In genomic region chr1:1857096-1857703, GRCh38 we compare ENCODE assay signal across 9 cellular contexts. TPM values are rescaled to one million over a fixed set of nuclear protein-coding genes. Genes with fewer than 3 reads are reported as not detected.
DNase-seq lines count a peak whose midpoint lies in the region; ATAC-seq and TF ChIP-seq lines count a peak whose summit lies in the region.
"Had no signal": no experiment of that assay in that cellular context is flagged by ENCODE, and none has a peak within 500 bp of the region (broad histone marks: within the 10 kb centered on the region; RNA-seq: fewer than 3 reads in every experiment).

No MANE protein-coding gene starts in this region.

- H3K27ac ChIP-seq in cingulate gyrus (ENCODE audit: low read depth, low read length) (peak overlapping the region; percentile 65), aorta (ENCODE audit: low read depth in 1 of 2, low read length in 2 of 2) (peak overlapping the region in 1 of 2 donors; percentile 62)

- intact Hi-C loops in natural killer cell (cut with micrococcal nuclease) = loop anchor here (5.0 kb wide), 1 partner anchor 50 kb away; no protein-coding TSS in a partner anchor
- intact Hi-C loops in aorta (cut with DNase I) = no loop called here

- H3K27me3 ChIP-seq in aorta (ENCODE audit: control insufficient read depth in 1 of 2, insufficient read depth in 2 of 2, low read length in 1 of 2) = no peaks in the 10 kb centered on the region

- 48% methylated on average over 4 of the region's 4 CpGs for WGBS in aorta, 2 donors

- H3K36me3 Mint-ChIP-seq in natural killer cell (no peaks in the 10 kb centered on the region), naive B cell (peaks cover 5 to 8% of the 10 kb centered on the region in 2 donors)
- H3K36me3 Mint-ChIP-seq in natural killer cell treated with Interleukin-12 subunit alpha and Interleukin-12 subunit beta and Interleukin-15 and Interleukin-18, amount 100 ng/mL, for 72 hours = no peaks in the 10 kb centered on the region

- TF ChIP-seq CTCF in natural killer cell (IDR thresholded peaks at IDR 0.05) = no peak

- H3K4me1 Mint-ChIP-seq in natural killer cell = peaks cover 63 to 77% of the 10 kb centered on the region in 2 donors
- H3K4me1 Mint-ChIP-seq in natural killer cell treated with Interleukin-12 subunit alpha and Interleukin-12 subunit beta and Interleukin-15 and Interleukin-18, amount 100 ng/mL, for 72 hours (ENCODE audit: low read depth in 2 of 2) = peaks cover 40 to 52% of the 10 kb centered on the region in 2 donors
- H3K4me1 Mint-ChIP-seq in naive B cell = peaks cover 54 to 91% (median 86%) of the 10 kb centered on the region in 3 donors

- H3K4me3 Mint-ChIP-seq in natural killer cell = no peak overlapping the region
- no peak overlapping the region for H3K4me3 Mint-ChIP-seq in natural killer cell treated with Interleukin-12 subunit alpha and Interleukin-12 subunit beta and Interleukin-15 and Interleukin-18, amount 100 ng/mL, for 72 hours
- peak overlapping the region in 6 of 8 donors; percentile 1 to 85 (median 40) for H3K4me3 Mint-ChIP-seq in naive B cell

- peaks cover 3 to 4% of the 10 kb centered on the region in 2 donors for H3K4me1 ChIP-seq in aorta (ENCODE audit: control insufficient read depth in 1 of 2, insufficient read depth in 2 of 2, low read length in 2 of 2)

- peak overlapping the region; percentile 63 to 80 for H3K27ac Mint-ChIP-seq in natural killer cell
- no peak overlapping the region for H3K27ac Mint-ChIP-seq in natural killer cell treated with Interleukin-12 subunit alpha and Interleukin-12 subunit beta and Interleukin-15 and Interleukin-18, amount 100 ng/mL, for 72 hours
- peak overlapping the region; percentile 24 to 96 (median 80) for H3K27ac Mint-ChIP-seq in naive B cell

- H3K36me3 ChIP-seq in aorta (ENCODE audit: control insufficient read depth in 1 of 2, insufficient read depth in 2 of 2, low read length in 1 of 2) = no peaks in the 10 kb centered on the region

- H3K27me3 Mint-ChIP-seq in natural killer cell (ENCODE audit: low read depth in 2 of 2) (no peaks in the 10 kb centered on the region), naive B cell (no peaks in the 10 kb centered on the region)
- no peaks in the 10 kb centered on the region for H3K27me3 Mint-ChIP-seq in natural killer cell treated with Interleukin-12 subunit alpha and Interleukin-12 subunit beta and Interleukin-15 and Interleukin-18, amount 100 ng/mL, for 72 hours

- DNase-seq in natural killer cell (no peak), naive B cell (peak; percentile 19), aorta (no peak), HUDEP-2 (lab: John Stamatoyannopoulos, UW; ENCODE audit: unreplicated experiment in 76 of 76) (no peak), SHP77 (lab: John Stamatoyannopoulos, UW) (no peak)
- DNase-seq in natural killer cell treated with Interleukin-12 subunit alpha and Interleukin-12 subunit beta and Interleukin-15 and Interleukin-18, amount 100 ng/mL, for 72 hours (ENCODE audit: low spot score) = no peak
- DNase-seq: NCI-H526 had no signal

- H3K9me3 ChIP-seq in aorta (ENCODE audit: control insufficient read depth, low read length) = no peaks in the 10 kb centered on the region

- H3K9me3 Mint-ChIP-seq in natural killer cell (no peaks in the 10 kb centered on the region), naive B cell (no peaks in the 10 kb centered on the region)
- no peaks in the 10 kb centered on the region for H3K9me3 Mint-ChIP-seq in natural killer cell treated with Interleukin-12 subunit alpha and Interleukin-12 subunit beta and Interleukin-15 and Interleukin-18, amount 100 ng/mL, for 72 hours

- no peak overlapping the region for H3K4me3 ChIP-seq in aorta (ENCODE audit: low read length in 2 of 2)

- no peak for ATAC-seq in natural killer cell
- no peak for ATAC-seq in natural killer cell treated with Interleukin-12 subunit alpha and Interleukin-12 subunit beta and Interleukin-15 and Interleukin-18, amount 100 ng/mL, for 72 hours
- peak; percentile 45 to 72 for ATAC-seq in naive B cell (ENCODE audit: low read depth in 2 of 2)
- ATAC-seq in aorta (ENCODE audit: low FRiP score) = peak; percentile 50
- no peak for ATAC-seq in GM21619 (IDR thresholded peaks at IDR 0.05; ENCODE audit: unreplicated experiment)

RNA-seq across cellular contexts. Expression of gene GNB1, which starts 33.7 kb away (rescaled TPM):
- total RNA-seq in natural killer cell (100 to 1,000 TPM; 285 to 304 (median 289) TPM), aorta (100 to 1,000 TPM; 299 to 312 TPM)
- total RNA-seq in natural killer cell treated with Interleukin-12 subunit alpha and Interleukin-12 subunit beta and Interleukin-15 and Interleukin-18, amount 100 ng/mL, for 72 hours = 100 to 1,000 TPM; 361 to 446 TPM
- polyA plus RNA-seq in naive B cell (ENCODE audit: low read depth in 6 of 6) (100 to 1,000 TPM in 3 of 6 donors, 10 to 100 TPM in 3; 57.9 to 131 (median 92.3) TPM), aorta (100 to 1,000 TPM; 142 to 197 TPM)

RNA-seq across cellular contexts. Expression of gene CALML6, which starts 57.9 kb away (rescaled TPM):
- total RNA-seq in natural killer cell (1 to 10 TPM; 2.1 to 3.9 (median 2.9) TPM), aorta (1 to 10 TPM in 1 of 2 donors, not detected in 1; 1.1 TPM)
- total RNA-seq in natural killer cell treated with Interleukin-12 subunit alpha and Interleukin-12 subunit beta and Interleukin-15 and Interleukin-18, amount 100 ng/mL, for 72 hours = 1 to 10 TPM in 1 of 2 donors, under 1 TPM in 1; 1.00 to 1.2 TPM
- polyA plus RNA-seq in naive B cell (ENCODE audit: low read depth in 6 of 6) (not detected), aorta (1 to 10 TPM in 1 of 2 donors, not detected in 1; 4.5 TPM)

Comparison
In these comparisons a context has a peak if more than half of its experiments do, and no peak if none do; other contexts are left out.
1. H3K27ac Mint-ChIP-seq: peak in natural killer cell (2 of 2) and naive B cell (6 of 6); none in natural killer cell treated with Interleukin-12 subunit alpha and Interleukin-12 subunit beta and Interleukin-15 and Interleukin-18, amount 100 ng/mL, for 72 hours (0 of 2).
2. ATAC-seq: peak in naive B cell (2 of 2) and aorta (single experiment); none in natural killer cell (0 of 3), natural killer cell treated with Interleukin-12 subunit alpha and Interleukin-12 subunit beta and Interleukin-15 and Interleukin-18, amount 100 ng/mL, for 72 hours (0 of 2) and GM21619 (single experiment).
3. H3K4me3 Mint-ChIP-seq: peak in naive B cell (6 of 8); none in natural killer cell (single experiment) and natural killer cell treated with Interleukin-12 subunit alpha and Interleukin-12 subunit beta and Interleukin-15 and Interleukin-18, amount 100 ng/mL, for 72 hours (single experiment).